In the genomic region with DNA sequence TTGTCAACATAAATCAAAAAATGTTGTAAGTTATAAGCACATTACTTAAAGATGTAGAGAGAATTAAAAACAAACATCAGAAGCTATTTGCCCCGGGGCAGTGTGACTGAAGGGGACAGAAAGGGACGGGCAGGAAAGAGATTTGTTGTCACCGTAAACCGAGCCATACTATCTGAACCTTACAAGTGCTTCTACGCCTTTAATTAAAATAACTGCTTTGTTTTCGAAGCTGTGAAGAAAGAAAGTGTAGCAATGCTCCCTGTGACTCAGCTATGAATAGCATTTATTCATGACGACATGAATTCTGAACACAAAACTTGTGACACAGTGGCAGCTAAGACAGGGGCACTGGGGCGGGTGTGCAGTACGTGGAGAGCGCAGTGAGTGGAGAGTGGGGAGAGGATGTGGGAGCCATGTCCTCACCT, we compare ENCODE assay signal across 11 cellular contexts. TPM values are rescaled to one million over a fixed set of nuclear protein-coding genes. Genes with fewer than 3 reads are reported as not detected.
A peak's percentile ranks its signal among the peaks of the same experiment; 100 is the strongest.
DNase-seq lines count a peak whose midpoint lies in the region; ATAC-seq and TF ChIP-seq lines count a peak whose summit lies in the region.
"Had no signal": no experiment of that assay in that cellular context is flagged by ENCODE, and none has a peak within 500 bp of the region (broad histone marks: within the 10 kb centered on the region; RNA-seq: fewer than 3 reads in every experiment).

No MANE protein-coding gene starts in this region.

- ATAC-seq in omental fat pad (ENCODE audit: low FRiP score) (peak; percentile 51), HG02885 (IDR thresholded peaks at IDR 0.05; ENCODE audit: poor library complexity, unreplicated experiment) (no peak), HG02759 (IDR thresholded peaks at IDR 0.05; ENCODE audit: unreplicated experiment) (no peak), HG03108 (IDR thresholded peaks at IDR 0.05; ENCODE audit: unreplicated experiment) (no peak)
- ATAC-seq: HCT116 had no signal

- H4K20me1 ChIP-seq in fibroblast of lung (ENCODE audit: control insufficient read depth, extremely low read depth, insufficient read depth, low read length), result no peaks in the 10 kb centered on the region

- no peaks in the 10 kb centered on the region for H3K4me1 ChIP-seq in fibroblast of lung (ENCODE audit: control insufficient read depth, extremely low read depth, insufficient read depth, low read length)
- H3K4me1 ChIP-seq: testis had no signal

- no peak overlapping the region for H3K9ac ChIP-seq in fibroblast of lung (ENCODE audit: insufficient read depth, low read length)

- DNase-seq in RKO (ENCODE audit: low spot score) (peak; percentile 29), fibroblast of lung (ENCODE audit: low read depth in 2 of 2) (peak; percentile 40 to 55), omental fat pad (ENCODE audit: low spot score) (no peak)
- no peak for DNase-seq in stimulated activated CD4-positive, alpha-beta T cell treated with anti-CD3 and anti-CD28 coated beads, Interleukin-2, amount 100 ng/mL, for 48 hours
- DNase-seq: activated T-cell treated with anti-CD3 and anti-CD28 coated beads, Interleukin-2, amount 50 U/mL, for 1 hour; testis had no signal

- TF ChIP-seq CTCF in C4-2B (conservative IDR thresholded peaks at IDR 0.05) (no peak), fibroblast of lung (conservative IDR thresholded peaks at IDR 0.05 in 1 of 2, IDR thresholded peaks at IDR 0.05 in 1 of 2; ENCODE audit: low read depth in 1 of 2, low read length in 2 of 2) (no peak), omental fat pad (IDR thresholded peaks at IDR 0.05) (no peak)

- H3K27ac ChIP-seq in C4-2B (peak overlapping the region; percentile 52), fibroblast of lung (ENCODE audit: insufficient read depth, low read length) (peak overlapping the region; percentile 28)
- H3K27ac ChIP-seq: testis had no signal

- H2AFZ ChIP-seq in fibroblast of lung (ENCODE audit: low read length), result no peak overlapping the region

- H3K4me3 ChIP-seq in fibroblast of lung (replicated peaks in 1 of 4; ENCODE audit: control extremely low read depth in 1 of 4, insufficient read depth in 1 of 4, low read depth in 3 of 4, low read length in 4 of 4), result no peak overlapping the region

- H3K79me2 ChIP-seq in fibroblast of lung (ENCODE audit: control insufficient read depth, insufficient read depth, low read length), result peaks cover 33% of the 10 kb centered on the region

- H3K4me2 ChIP-seq in fibroblast of lung (ENCODE audit: extremely low read depth, insufficient read depth, low read length), result no peak overlapping the region

- H3K27me3 ChIP-seq in fibroblast of lung (ENCODE audit: control insufficient read depth, insufficient read depth, low read length), result no peaks in the 10 kb centered on the region
- H3K27me3 ChIP-seq: testis had no signal

- no peaks in the 10 kb centered on the region for H3K9me3 ChIP-seq in fibroblast of lung (ENCODE audit: control insufficient read depth, insufficient read depth, low read depth, low read length)
- H3K9me3 ChIP-seq: testis had no signal

- peaks cover 4% of the 10 kb centered on the region for H3K36me3 ChIP-seq in fibroblast of lung (ENCODE audit: control insufficient read depth, insufficient read depth, low read length)

RNA-seq across cellular contexts. Expression of gene ZNF787, which starts 30.0 kb away (rescaled TPM):
- total RNA-seq in fibroblast of lung (28.7 and 28.8 TPM in 2 replicates), omental fat pad (10 to 100 TPM; 10.9 to 18.6 (median 12.0) TPM)
- 2.6 and 2.9 TPM in 2 replicates for polyA plus RNA-seq in fibroblast of lung
- polyA plus RNA-seq in fibroblast of lung (2012), result 15.4 and 22.8 TPM in 2 replicates
- 4.1 and 10.7 TPM in 2 replicates for polyA minus RNA-seq in fibroblast of lung (ENCODE audit: low replicate concordance)

RNA-seq across cellular contexts. Expression of gene ZNF444, which starts 50.0 kb away (rescaled TPM):
- total RNA-seq in fibroblast of lung (12.3 and 17.5 TPM in 2 replicates), omental fat pad (10 to 100 TPM; 10.4 to 14.2 (median 13.1) TPM)
- polyA plus RNA-seq in fibroblast of lung, result 6.4 and 7.4 TPM in 2 replicates
- polyA plus RNA-seq in fibroblast of lung (2012), result 12.6 and 16.1 TPM in 2 replicates
- 9.9 and 11.8 TPM in 2 replicates for polyA minus RNA-seq in fibroblast of lung (ENCODE audit: low replicate concordance)

Comparison
In these comparisons a context has a peak if more than half of its experiments do, and no peak if none do; other contexts are left out.
1. DNase-seq: peak in RKO (single experiment) and fibroblast of lung (2 of 2); none in omental fat pad (single experiment) and stimulated activated CD4-positive, alpha-beta T cell treated with anti-CD3 and anti-CD28 coated beads, Interleukin-2, amount 100 ng/mL, for 48 hours (0 of 2).